8 cellular contexts compared by ENCODE assay signal in genomic region chr7:1175967-1176851, GRCh38. TPM values are rescaled to one million over a fixed set of nuclear protein-coding genes. Genes with fewer than 3 reads are reported as not detected.
DNase-seq lines count a peak whose midpoint lies in the region; ATAC-seq and TF ChIP-seq lines count a peak whose summit lies in the region.

No MANE protein-coding gene starts in this region.

- TF ChIP-seq CTCF in AG04450 (IDR thresholded peaks at IDR 0.05; ENCODE audit: low read depth, low read length), result peak; percentile 86
- TF ChIP-seq CTCF in cardiac muscle cell (IDR thresholded peaks at IDR 0.05; ENCODE audit: low read depth, low read length), result peak; percentile 93
- TF ChIP-seq CTCF in progenitor cell of endocrine pancreas (IDR thresholded peaks at IDR 0.05; ENCODE audit: unreplicated experiment), result peak; percentile 96

- no peak overlapping the region for H3K27ac Mint-ChIP-seq in progenitor cell of endocrine pancreas

- peaks cover 12% of the 10 kb centered on the region for H3K9me3 ChIP-seq in AG04450 (ENCODE audit: control insufficient read depth, insufficient read depth, low read length)
- peaks cover 10% of the 10 kb centered on the region for H3K9me3 ChIP-seq in MG63
- H3K9me3 ChIP-seq in cardiac muscle cell (ENCODE audit: low read depth), result no peaks in the 10 kb centered on the region

- POLR2A ChIA-PET in AG04450 (lab: Yijun Ruan, JAX), result no interaction called here

- peak overlapping the region; percentile 39 for H3K27ac ChIP-seq in AG04450 (ENCODE audit: low read depth, low read length)
- H3K27ac ChIP-seq in cardiac muscle cell, result no peak overlapping the region

- peaks cover 10% of the 10 kb centered on the region for H3K27me3 Mint-ChIP-seq in progenitor cell of endocrine pancreas

- DNase-seq in AG04450 (ENCODE audit: low read depth, low spot score), result no peak
- peak; percentile 76 for DNase-seq in MG63
- DNase-seq in SKM-1 (lab: John Stamatoyannopoulos, UW; ENCODE audit: unreplicated experiment), result peak; percentile 60
- peak; percentile 78 for DNase-seq in activated naive CD4-positive, alpha-beta T cell treated with anti-CD3 and anti-CD28 coated beads, Interleukin-2, amount 50 U/mL, for 16 hours
- DNase-seq in cardiac muscle cell (ENCODE audit: low read depth in 1 of 2, low spot score in 1 of 2), result peak; percentile 79 to 82
- peak; percentile 90 for DNase-seq in progenitor cell of endocrine pancreas (ENCODE audit: low spot score, unreplicated experiment)
- DNase-seq in ureter (ENCODE audit: low spot score), result peak; percentile 88

- no peaks in the 10 kb centered on the region for H3K36me3 Mint-ChIP-seq in progenitor cell of endocrine pancreas (ENCODE audit: insufficient read depth)

- CTCF ChIA-PET in AG04450 (lab: Charles Lee), result interaction anchor here (0.6 to 3.1 kb wide), 20 partner anchors 10 to 305 kb away, joined by 3 to 16 read pairs (median 4); partner anchors contain the start of genes GPER1 and ZFAND2A

- ATAC-seq in GM19025 (IDR thresholded peaks at IDR 0.05; ENCODE audit: low read depth, unreplicated experiment), result peak; percentile 53

- H3K27me3 ChIP-seq in AG04450 (ENCODE audit: control insufficient read depth, insufficient read depth, low read length) (peaks cover 6% of the 10 kb centered on the region), MG63 (no peaks in the 10 kb centered on the region), cardiac muscle cell (no peaks in the 10 kb centered on the region)

- no peak overlapping the region for H3K4me3 Mint-ChIP-seq in progenitor cell of endocrine pancreas (ENCODE audit: low read depth)

- H3K4me1 Mint-ChIP-seq in progenitor cell of endocrine pancreas (ENCODE audit: low read depth), result no peaks in the 10 kb centered on the region

- no peaks in the 10 kb centered on the region for H3K9me3 Mint-ChIP-seq in progenitor cell of endocrine pancreas (ENCODE audit: low read depth)

- H3K4me3 ChIP-seq in AG04450 (ENCODE audit: low read depth, low read length) (peak overlapping the region; percentile 20; the same call in 1 of the 2 replicates), MG63 (peak overlapping the region; percentile 19), cardiac muscle cell (no peak overlapping the region)

- H3K4me1 ChIP-seq in cardiac muscle cell (ENCODE audit: low read depth), result no peaks in the 10 kb centered on the region

- H3K36me3 ChIP-seq in MG63 (no peaks in the 10 kb centered on the region), cardiac muscle cell (no peaks in the 10 kb centered on the region)

RNA-seq across cellular contexts. Expression of gene ZFAND2A, which starts 16.2 kb away (rescaled TPM):
- 37.7 and 38.9 TPM in 2 replicates for polyA plus RNA-seq in AG04450 (2011; rRNA removed)
- polyA minus RNA-seq in AG04450 (2011; rRNA and poly(A)+ RNA removed), result 11.7 and 18.3 TPM in 2 replicates
- 49.9 and 71.8 TPM in 2 replicates for total RNA-seq in MG63 (2014; rRNA removed; shearing (Covaris generic); ENCODE audit: low replicate concordance)
- 6.0 and 12.2 TPM in 2 replicates for total RNA-seq in cardiac muscle cell
- 22.4 and 24.6 TPM in 2 replicates for polyA plus RNA-seq in cardiac muscle cell
- 14.1 and 16.8 TPM in 2 replicates for total RNA-seq in progenitor cell of endocrine pancreas
- 16.6 TPM for total RNA-seq in ureter

RNA-seq across cellular contexts. Expression of gene UNCX, which starts 56.5 kb away (rescaled TPM):
- not detected in 2 replicates for polyA plus RNA-seq in AG04450 (2011; rRNA removed)
- not detected in 2 replicates for polyA minus RNA-seq in AG04450 (2011; rRNA and poly(A)+ RNA removed)
- not detected in 2 replicates for total RNA-seq in MG63 (2014; rRNA removed; shearing (Covaris generic); ENCODE audit: low replicate concordance)
- total RNA-seq in cardiac muscle cell, result 6.4 and 11.8 TPM in 2 replicates
- polyA plus RNA-seq in cardiac muscle cell, result 6.7 and 14.6 TPM in 2 replicates
- total RNA-seq in progenitor cell of endocrine pancreas, result not detected in 2 replicates
- total RNA-seq in ureter, result not detected
